ENCODE assay signal across 13 cellular contexts in the genomic region with DNA sequence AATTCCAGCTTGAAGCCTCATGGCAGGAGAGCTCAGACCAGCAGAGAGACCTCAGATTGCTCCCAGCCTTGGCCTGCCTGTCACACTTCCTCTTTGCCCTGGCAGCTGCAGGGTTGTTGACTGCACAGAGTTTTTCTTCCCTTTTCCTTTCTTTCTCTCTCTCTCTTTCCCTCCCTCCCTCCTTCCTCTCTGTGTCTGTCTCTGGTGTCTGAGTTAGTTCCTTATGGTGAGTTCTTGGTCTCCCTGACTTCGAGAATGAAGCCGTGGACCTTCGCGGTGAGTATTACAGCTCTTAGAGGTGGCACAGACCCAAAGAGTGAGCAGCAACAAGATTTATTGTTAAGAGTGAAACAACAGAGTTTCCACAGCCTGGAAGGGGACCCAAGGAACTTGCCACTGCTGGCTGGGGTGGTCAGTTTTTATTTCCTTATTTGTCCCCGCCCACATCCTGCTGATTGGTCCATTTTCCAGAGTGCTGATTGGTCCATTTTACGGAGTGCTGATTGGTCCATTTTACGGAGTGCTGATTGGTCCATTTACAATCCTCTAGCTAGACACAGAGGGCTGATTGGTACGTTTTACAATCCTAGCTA.
DNase-seq lines count a peak whose midpoint lies in the region; ATAC-seq, FAIRE-seq and TF ChIP-seq lines count a peak whose summit lies in the region.
"Had no signal": no experiment of that assay in that cellular context is flagged by ENCODE, and none has a peak within 500 bp of the region (broad histone marks: within the 10 kb centered on the region; RNA-seq: fewer than 3 reads in every experiment).

No MANE protein-coding gene starts in this region.

- peak; percentile 98 for DNase-seq in MV-4-11 (lab: John Stamatoyannopoulos, UW)
- no peak for DNase-seq in K562 (ENCODE audit: extremely low read depth in 1 of 4, low spot score in 3 of 4)
- DNase-seq in naive B cell = peak; percentile 62
- DNase-seq in NCI-H187 treated with DMSO at 0.1 percent for 48 hours (lab: John Stamatoyannopoulos, UW) = no peak
- no peak for DNase-seq in T-helper 9 cell
- no peak for DNase-seq in COLO668 (lab: John Stamatoyannopoulos, UW; ENCODE audit: unreplicated experiment)
- no peak for DNase-seq in AG20443 (ENCODE audit: low spot score)
- DNase-seq: activated naive CD4-positive, alpha-beta T cell treated with anti-CD3 and anti-CD28 coated beads, Interleukin-2, amount 10 ng/mL, durations not matched to agents 7 days and 5 days; Calu3; stimulated activated naive CD4-positive, alpha-beta T cell treated with Interleukin-2 at 50 U/mL for 16 hours had no signal

- no peak for ATAC-seq in K562
- peak; percentile 13 to 21 for ATAC-seq in naive B cell (ENCODE audit: low read depth in 2 of 2)

- H4K20me1 ChIP-seq in BLaER1 (no peaks in the 10 kb centered on the region), K562 (replicated peaks; ENCODE audit: control insufficient read depth, insufficient read depth, low read length) (no peaks in the 10 kb centered on the region)

- TF ChIP-seq RAD21 in K562 (CRISPR knock-in tag; conservative IDR thresholded peaks at IDR 0.05 in 1 of 2, IDR thresholded peaks at IDR 0.05 in 1 of 2) = no peak

- in situ Hi-C loops in K562 (cut with MboI) = no loop called here

- no peak for TF ChIP-seq POLR2A in K562 (conservative IDR thresholded peaks at IDR 0.05)

- BruUV-seq in K562 (replicated peaks; lab: Mats Ljungman, UMichigan) = no TSS peak

- H3K27ac Mint-ChIP-seq in naive B cell = peak overlapping the region; percentile 10 to 95 (median 88)
- H3K27ac Mint-ChIP-seq: activated naive CD4-positive, alpha-beta T cell treated with anti-CD3 and anti-CD28 coated beads, Interleukin-2, amount 10 ng/mL, durations not matched to agents 7 days and 5 days had no signal

- H3K9me1 ChIP-seq in K562 (ENCODE audit: control insufficient read depth, insufficient read depth, low read length) = no peaks in the 10 kb centered on the region

- POLR2A ChIA-PET in K562 (lab: Yijun Ruan, JAX) = interaction anchor here (0.5 to 0.6 kb wide), 3 partner anchors 16 to 1076 kb away, joined by 3 to 4 read pairs (median 3); no protein-coding TSS in a partner anchor

- H3K9me3 Mint-ChIP-seq in naive B cell = peaks cover 0 to 3% (median 0%) of the 10 kb centered on the region in 7 donors

- WGBS in K562 (ENCODE audit: insufficient coverage, low coverage, missing lambda C conversion rate) = 17% methylated on average over 8 of the region's 8 CpGs

- no peak for TF ChIP-seq EP300 in K562 (IDR thresholded peaks at IDR 0.05; ENCODE audit: low read length)

- H3K4me3 ChIP-seq in BLaER1 (no peak overlapping the region), K562 (no peak overlapping the region)
- H3K4me3 ChIP-seq: skin epidermis had no signal

- H3K36me3 ChIP-seq in BLaER1 = no peaks in the 10 kb centered on the region
- no peaks in the 10 kb centered on the region for H3K36me3 ChIP-seq in K562 (ENCODE audit: control insufficient read depth, insufficient read depth, low read length)

- H2AFZ ChIP-seq in K562 (ENCODE audit: low read depth, low read length) = 0 out of 2 replicates have a peak overlapping the region, but pooled peaks have one; percentile 7

- H3K4me1 ChIP-seq in BLaER1 (peaks cover 41% of the 10 kb centered on the region), K562 (replicated peaks in 1 of 2; ENCODE audit: control insufficient read depth in 2 of 2, insufficient read depth in 2 of 2, low read length in 2 of 2) (peaks cover 5 to 13% of the 10 kb centered on the region in 2 experiments; a peak in 4 of 5 replicates)

- H3K9me3 ChIP-seq in BLaER1 (peaks cover 8% of the 10 kb centered on the region; the same call in 1 of the 2 replicates), K562 (replicated peaks; ENCODE audit: control insufficient read depth, insufficient read depth, low read depth, low read length) (no peaks in the 10 kb centered on the region)

- H3K4me3 Mint-ChIP-seq in naive B cell = peak overlapping the region; percentile 44 to 86 (median 78)
- H3K4me3 Mint-ChIP-seq: activated naive CD4-positive, alpha-beta T cell treated with anti-CD3 and anti-CD28 coated beads, Interleukin-2, amount 10 ng/mL, durations not matched to agents 7 days and 5 days had no signal

- H3K4me1 Mint-ChIP-seq in naive B cell = peaks cover 43 to 70% (median 55%) of the 10 kb centered on the region in 3 donors

- CTCF ChIA-PET in K562 (lab: Yijun Ruan, JAX; ENCODE audit: low intra/inter-chr PET ratio) = no interaction called here

- H3K9ac ChIP-seq in BLaER1 (no peak overlapping the region), K562 (ENCODE audit: insufficient read depth in 1 of 2, low read depth in 2 of 2, low read length in 2 of 2) (no peak overlapping the region)

- H3K79me2 ChIP-seq in K562 (ENCODE audit: control insufficient read depth, insufficient read depth, low read length) = no peaks in the 10 kb centered on the region

- H3K27me3 ChIP-seq in BLaER1 = no peaks in the 10 kb centered on the region
- H3K27me3 ChIP-seq in K562 (ENCODE audit: control insufficient read depth in 2 of 2, insufficient read depth in 2 of 2, low read length in 2 of 2) = peaks cover 0 to 17% of the 10 kb centered on the region in 2 experiments; a peak in 2 of 5 replicates

- H3K4me2 ChIP-seq in BLaER1 (peak overlapping the region; percentile 16; the same call in 1 of the 2 replicates), K562 (ENCODE audit: insufficient read depth, low read length) (no peak overlapping the region)

- peak; percentile 51 for FAIRE-seq in K562 (lab: Jason Lieb, UNC)
- FAIRE-seq: H54 had no signal

- peak overlapping the region; percentile 52; the same call in 1 of the 2 replicates for H3K27ac ChIP-seq in BLaER1
- no peak overlapping the region for H3K27ac ChIP-seq in K562 (ENCODE audit: extremely low read depth, low read depth, low read length)

- intact Hi-C loops in K562 (cut with micrococcal nuclease) = loop anchor here (10.0 kb wide), 2 partner anchors 355 to 895 kb away; no protein-coding TSS in a partner anchor

- H3K27me3 Mint-ChIP-seq in naive B cell = no peaks in the 10 kb centered on the region

- no peak for TF ChIP-seq CTCF in K562 (IDR thresholded peaks at IDR 0.05 in 2 of 3, conservative IDR thresholded peaks at IDR 0.05 in 1 of 3; ENCODE audit: insufficient read depth in 2 of 3, low read depth in 1 of 3, low read length in 3 of 3)

- no peaks in the 10 kb centered on the region for H3K36me3 Mint-ChIP-seq in naive B cell
- H3K36me3 Mint-ChIP-seq: activated naive CD4-positive, alpha-beta T cell treated with anti-CD3 and anti-CD28 coated beads, Interleukin-2, amount 10 ng/mL, durations not matched to agents 7 days and 5 days had no signal

TF ChIP-seq in K562, 482 proteins besides CTCF, POLR2A, EP300 and RAD21 (continues in another document):
- no peak for TF ChIP-seq POLR2H (tag; IDR thresholded peaks at IDR 0.05; ENCODE audit: low read depth)
- peak; percentile 64; the same call in 1 of the 2 replicates for TF ChIP-seq MBD2 (IDR thresholded peaks at IDR 0.05; ENCODE audit: borderline replicate concordance, low read depth)
- TF ChIP-seq NFE2L1 (tag; IDR thresholded peaks at IDR 0.05; ENCODE audit: borderline replicate concordance, low read depth) = no peak
- TF ChIP-seq, protein P1, sequence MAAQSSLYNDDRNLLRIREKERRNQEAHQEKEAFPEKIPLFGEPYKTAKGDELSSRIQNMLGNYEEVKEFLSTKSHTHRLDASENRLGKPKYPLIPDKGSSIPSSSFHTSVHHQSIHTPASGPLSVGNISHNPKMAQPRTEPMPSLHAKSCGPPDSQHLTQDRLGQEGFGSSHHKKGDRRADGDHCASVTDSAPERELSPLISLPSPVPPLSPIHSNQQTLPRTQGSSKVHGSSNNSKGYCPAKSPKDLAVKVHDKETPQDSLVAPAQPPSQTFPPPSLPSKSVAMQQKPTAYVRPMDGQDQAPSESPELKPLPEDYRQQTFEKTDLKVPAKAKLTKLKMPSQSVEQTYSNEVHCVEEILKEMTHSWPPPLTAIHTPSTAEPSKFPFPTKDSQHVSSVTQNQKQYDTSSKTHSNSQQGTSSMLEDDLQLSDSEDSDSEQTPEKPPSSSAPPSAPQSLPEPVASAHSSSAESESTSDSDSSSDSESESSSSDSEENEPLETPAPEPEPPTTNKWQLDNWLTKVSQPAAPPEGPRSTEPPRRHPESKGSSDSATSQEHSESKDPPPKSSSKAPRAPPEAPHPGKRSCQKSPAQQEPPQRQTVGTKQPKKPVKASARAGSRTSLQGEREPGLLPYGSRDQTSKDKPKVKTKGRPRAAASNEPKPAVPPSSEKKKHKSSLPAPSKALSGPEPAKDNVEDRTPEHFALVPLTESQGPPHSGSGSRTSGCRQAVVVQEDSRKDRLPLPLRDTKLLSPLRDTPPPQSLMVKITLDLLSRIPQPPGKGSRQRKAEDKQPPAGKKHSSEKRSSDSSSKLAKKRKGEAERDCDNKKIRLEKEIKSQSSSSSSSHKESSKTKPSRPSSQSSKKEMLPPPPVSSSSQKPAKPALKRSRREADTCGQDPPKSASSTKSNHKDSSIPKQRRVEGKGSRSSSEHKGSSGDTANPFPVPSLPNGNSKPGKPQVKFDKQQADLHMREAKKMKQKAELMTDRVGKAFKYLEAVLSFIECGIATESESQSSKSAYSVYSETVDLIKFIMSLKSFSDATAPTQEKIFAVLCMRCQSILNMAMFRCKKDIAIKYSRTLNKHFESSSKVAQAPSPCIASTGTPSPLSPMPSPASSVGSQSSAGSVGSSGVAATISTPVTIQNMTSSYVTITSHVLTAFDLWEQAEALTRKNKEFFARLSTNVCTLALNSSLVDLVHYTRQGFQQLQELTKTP (IDR thresholded peaks at IDR 0.05; ENCODE audit: low read depth in 1 of 2, partially characterized antibody in 2 of 2) = no peak
- no peak for TF ChIP-seq ZNF212 (CRISPR knock-in tag; IDR thresholded peaks at IDR 0.05)
- TF ChIP-seq C11orf30 (IDR thresholded peaks at IDR 0.05; ENCODE audit: low read depth) = peak; percentile 53; the same call in 1 of the 2 replicates
- TF ChIP-seq TEAD2 (tag; IDR thresholded peaks at IDR 0.05) = no peak
- TF ChIP-seq SPI1 (IDR thresholded peaks at IDR 0.05; ENCODE audit: borderline replicate concordance, low read depth, low read length) = peak; percentile 45; the same call in 1 of the 2 replicates
- TF ChIP-seq ZNF707 (CRISPR knock-in tag; conservative IDR thresholded peaks at IDR 0.05) = no peak
- peak; percentile 47 for TF ChIP-seq FOS (IDR thresholded peaks at IDR 0.05; ENCODE audit: extremely low read depth, insufficient read length)
- TF ChIP-seq KAT8 (IDR thresholded peaks at IDR 0.05; ENCODE audit: low read depth) = no peak
- TF ChIP-seq, protein P2, sequence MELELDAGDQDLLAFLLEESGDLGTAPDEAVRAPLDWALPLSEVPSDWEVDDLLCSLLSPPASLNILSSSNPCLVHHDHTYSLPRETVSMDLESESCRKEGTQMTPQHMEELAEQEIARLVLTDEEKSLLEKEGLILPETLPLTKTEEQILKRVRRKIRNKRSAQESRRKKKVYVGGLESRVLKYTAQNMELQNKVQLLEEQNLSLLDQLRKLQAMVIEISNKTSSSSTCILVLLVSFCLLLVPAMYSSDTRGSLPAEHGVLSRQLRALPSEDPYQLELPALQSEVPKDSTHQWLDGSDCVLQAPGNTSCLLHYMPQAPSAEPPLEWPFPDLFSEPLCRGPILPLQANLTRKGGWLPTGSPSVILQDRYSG (tag; conservative IDR thresholded peaks at IDR 0.05; ENCODE audit: low read depth) = no peak

Comparison
In these comparisons a context has a peak if more than half of its experiments do, and no peak if none do; other contexts are left out.
1. DNase-seq: peak in MV-4-11 (single experiment) and naive B cell (single experiment); none in K562 (0 of 4), NCI-H187 treated with DMSO at 0.1 percent for 48 hours (single experiment), T-helper 9 cell (single experiment), COLO668 (single experiment) and AG20443 (single experiment).